Comparison of ENCODE assay signal across 29 cellular contexts in the genomic region with DNA sequence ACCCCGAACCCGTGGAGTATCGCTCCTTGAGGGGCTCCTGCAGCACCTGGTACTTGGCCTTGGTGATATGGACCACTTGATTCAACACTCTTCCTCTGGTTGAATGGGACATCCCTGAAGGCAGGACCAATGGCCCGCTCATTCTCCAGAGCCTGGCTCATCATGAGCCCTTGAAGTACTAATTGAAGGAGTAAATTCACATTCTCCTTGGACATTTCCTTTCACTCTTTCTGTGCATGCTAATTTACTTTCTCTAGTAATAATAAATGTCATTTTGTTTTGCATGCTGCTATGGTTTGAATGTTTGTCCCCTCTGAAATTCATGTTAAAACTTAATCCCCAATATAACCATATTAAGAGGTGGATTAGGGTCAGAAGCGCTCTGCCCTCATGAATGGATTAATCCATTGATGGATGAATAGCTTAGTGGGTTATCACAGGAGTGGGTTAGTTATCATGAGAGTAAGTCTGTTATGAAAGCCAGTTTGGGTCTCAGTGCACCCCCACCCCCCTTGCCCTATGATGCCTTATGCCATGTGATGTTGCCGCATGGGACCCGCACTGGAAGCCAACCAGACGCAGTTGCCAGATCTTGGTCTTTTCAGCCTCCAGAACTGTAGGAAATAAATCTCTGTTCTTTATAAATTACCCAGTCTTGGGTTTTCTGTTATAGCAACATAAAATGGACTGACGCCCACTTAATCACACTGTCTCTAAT. TPM values are rescaled to one million over a fixed set of nuclear protein-coding genes. Genes with fewer than 3 reads are reported as not detected.
DNase-seq lines count a peak whose midpoint lies in the region; ATAC-seq, FAIRE-seq and TF ChIP-seq lines count a peak whose summit lies in the region.
"Had no signal": no experiment of that assay in that cellular context is flagged by ENCODE, and none has a peak within 500 bp of the region (broad histone marks: within the 10 kb centered on the region; RNA-seq: fewer than 3 reads in every experiment).

No MANE protein-coding gene starts in this region.

- no peak overlapping the region for H3K23ac ChIP-seq in trophoblast cell (ENCODE audit: low read length)

- H3K4me3 Mint-ChIP-seq in endodermal cell = no peak overlapping the region
- H3K4me3 Mint-ChIP-seq: activated naive CD8-positive, alpha-beta T cell treated with anti-CD3 and anti-CD28 coated beads for 36 hours; CD8-positive, alpha-beta T cell had no signal

- H4K91ac ChIP-seq in trophoblast cell (ENCODE audit: low read depth, low read length) = peak overlapping the region; percentile 32

- H3K4ac ChIP-seq in trophoblast cell (ENCODE audit: low read depth, low read length) = no peak overlapping the region

- dilution Hi-C loops in mammary epithelial cell (cut with HindIII; ENCODE audit: low sequenced_read_pairs) = no loop called here

- peaks cover 6% of the 10 kb centered on the region for H3K9me3 Mint-ChIP-seq in endodermal cell
- H3K9me3 Mint-ChIP-seq: CD8-positive, alpha-beta T cell had no signal

- H2AFZ ChIP-seq in trophoblast cell (ENCODE audit: insufficient read depth, low read length, poor library complexity) (no peak overlapping the region), GM23248 (no peak overlapping the region), mammary epithelial cell (ENCODE audit: low read depth, low read length) (no peak overlapping the region)

- H3K4me1 ChIP-seq in endodermal cell (ENCODE audit: control insufficient read depth, insufficient read depth, low read length) = peaks cover 13% of the 10 kb centered on the region
- peaks cover 5 to 18% of the 10 kb centered on the region in 2 experiments for H3K4me1 ChIP-seq in trophoblast cell (ENCODE audit: control insufficient read depth in 1 of 2, insufficient read depth in 2 of 2, low read length in 2 of 2)
- H3K4me1 ChIP-seq in GM23248 (ENCODE audit: insufficient read depth) = 0 out of 2 replicates have a peak, but pooled peaks cover 8% of the 10 kb centered on the region
- H3K4me1 ChIP-seq in thyroid gland = peaks cover 6 to 16% of the 10 kb centered on the region in 2 donors
- peaks cover 18% of the 10 kb centered on the region for H3K4me1 ChIP-seq in mammary epithelial cell (ENCODE audit: insufficient read depth, low read length)
- H3K4me1 ChIP-seq: BE2C had no signal

- no peak for ATAC-seq in HG03039 (IDR thresholded peaks at IDR 0.05; ENCODE audit: unreplicated experiment)
- ATAC-seq: CD8-positive, alpha-beta T cell; esophagus mucosa; heart left ventricle; naive thymus-derived CD4-positive, alpha-beta T cell had no signal

- no peaks in the 10 kb centered on the region for H3K9me2 ChIP-seq in GM23248 (ENCODE audit: insufficient read depth)

- in situ Hi-C loops in GM23248 (cut with MboI) = no loop called here
- in situ Hi-C loops in mammary epithelial cell (cut with MboI; ENCODE audit: low sequenced_read_pairs in 2 of 2) = no loop called here

- peaks cover 7% of the 10 kb centered on the region for H3K79me1 ChIP-seq in trophoblast cell (ENCODE audit: low read length)

- H3K4me3 ChIP-seq in endodermal cell (ENCODE audit: low read length) = no peak overlapping the region
- no peak overlapping the region for H3K4me3 ChIP-seq in trophoblast cell (ENCODE audit: low read depth, low read length)
- no peak overlapping the region for H3K4me3 ChIP-seq in GM23248
- H3K4me3 ChIP-seq in thyroid gland (replicated peaks in 1 of 3) = no peak overlapping the region
- H3K4me3 ChIP-seq in mammary epithelial cell (replicated peaks in 1 of 3; ENCODE audit: insufficient read depth in 1 of 3, low read depth in 2 of 3, low read length in 3 of 3) = no peak overlapping the region
- H3K4me3 ChIP-seq: heart left ventricle, suprapubic skin had no signal

- no peak overlapping the region for H2AK5ac ChIP-seq in trophoblast cell (ENCODE audit: low read length)

- H3K36me3 ChIP-seq in endodermal cell (ENCODE audit: control insufficient read depth, insufficient read depth, low read length) = no peaks in the 10 kb centered on the region
- no peaks in the 10 kb centered on the region for H3K36me3 ChIP-seq in trophoblast cell (ENCODE audit: control insufficient read depth in 1 of 2, insufficient read depth in 2 of 2, low read length in 2 of 2)
- H3K36me3 ChIP-seq in GM23248 (ENCODE audit: low read depth) = no peaks in the 10 kb centered on the region
- no peaks in the 10 kb centered on the region for H3K36me3 ChIP-seq in thyroid gland
- H3K36me3 ChIP-seq in mammary epithelial cell (ENCODE audit: insufficient read depth, low read length) = no peaks in the 10 kb centered on the region
- H3K36me3 ChIP-seq: BE2C, heart left ventricle, suprapubic skin had no signal

- intact Hi-C loops in thyroid gland (cut with DNase I) (no loop called here), mammary epithelial cell (cut with micrococcal nuclease) (loop anchor here (2.0 kb wide), 2 partner anchors 17 kb away; no protein-coding TSS in a partner anchor)

- no peak overlapping the region for H4K8ac ChIP-seq in trophoblast cell (ENCODE audit: low read depth, low read length)

- H3F3A ChIP-seq in GM23248 (ENCODE audit: insufficient read depth) = no peaks in the 10 kb centered on the region

- 91 to 100% methylated on average over 5 to 8 of the region's 9 CpGs for WGBS in endodermal cell (ENCODE audit: insufficient coverage in 1 of 2, insufficient read length in 1 of 2), 2 experiments
- WGBS in trophoblast cell (ENCODE audit: extremely low coverage, insufficient coverage, insufficient read length) = no CpG with 5 or more reads among the region's 9 CpGs
- WGBS in GM23248 (ENCODE audit: low coverage in 1 of 2, low lambda C conversion rate in 2 of 2, missing lambda C conversion rate in 2 of 2), 2 experiments = 97 to 98% methylated on average over 9 of the region's 9 CpGs
- WGBS in thyroid gland, 2 donors = 97 to 99% methylated on average over 9 of the region's 9 CpGs
- WGBS in mammary epithelial cell (ENCODE audit: low coverage, missing lambda C conversion rate) = over 99% methylated on average over 9 of the region's 9 CpGs

- H3K27ac ChIP-seq in endodermal cell (ENCODE audit: low read depth, low read length) (peak overlapping the region; percentile 92), trophoblast cell (ENCODE audit: low read depth, low read length) (no peak overlapping the region), GM23248 (no peak overlapping the region), thyroid gland (peak overlapping the region in 1 of 3 donors; percentile 93), mammary epithelial cell (ENCODE audit: insufficient read depth, low read depth, low read length) (no peak overlapping the region)
- H3K27ac ChIP-seq: parathyroid adenoma, suprapubic skin had no signal

- no peak overlapping the region for H3K27ac Mint-ChIP-seq in endodermal cell
- H3K27ac Mint-ChIP-seq: activated naive CD8-positive, alpha-beta T cell treated with anti-CD3 and anti-CD28 coated beads for 36 hours; CD8-positive, alpha-beta T cell; naive thymus-derived CD4-positive, alpha-beta T cell had no signal

- H2BK5ac ChIP-seq in trophoblast cell (ENCODE audit: low read depth, low read length, poor library complexity) = no peak overlapping the region

- H3K4me1 Mint-ChIP-seq in endodermal cell = peaks cover 37% of the 10 kb centered on the region

- TF ChIP-seq CTCF in endodermal cell (conservative IDR thresholded peaks at IDR 0.05) (no peak), thyroid gland (IDR thresholded peaks at IDR 0.05) (no peak), mammary epithelial cell (conservative IDR thresholded peaks at IDR 0.05 in 1 of 2, IDR thresholded peaks at IDR 0.05 in 1 of 2; ENCODE audit: extremely low read depth in 1 of 2, insufficient read depth in 1 of 2, low read depth in 1 of 2, low read length in 2 of 2) (no peak)

- DNase-seq in NCI-H82 (lab: John Stamatoyannopoulos, UW) = peak; percentile 90
- no peak for DNase-seq in endodermal cell
- no peak for DNase-seq in trophoblast cell
- DNase-seq in GM23248 = no peak
- no peak for DNase-seq in thyroid gland
- no peak for DNase-seq in mammary epithelial cell
- DNase-seq: activated CD4-positive, alpha-beta T cell treated with anti-CD3 and anti-CD28 coated beads for 4 hours; activated effector memory CD4-positive, alpha-beta T cell treated with Interleukin-2 at 50 U/mL for 16 hours; activated naive CD8-positive, alpha-beta T cell treated with anti-CD3 and anti-CD28 coated beads for 36 hours; anterior cingulate cortex; BE2C; CD8-positive, alpha-beta T cell; H7; heart left ventricle; naive thymus-derived CD4-positive, alpha-beta T cell; NCI-H2107; NCI-H748 treated with DMSO at 0.1 percent for 48 hours; SIG-M5; small intestine; stimulated activated naive CD4-positive, alpha-beta T cell treated with Interleukin-2 at 50 U/mL for 16 hours; SW 1271; T-helper 9 cell had no signal

- FAIRE-seq in G401.6 (lab: Jason Lieb, UNC) = peak; percentile 83
- FAIRE-seq: keratinocyte, RCC 7860, small intestine had no signal

- H3K14ac ChIP-seq in trophoblast cell (ENCODE audit: low read length) = no peak overlapping the region

- H3K4me2 ChIP-seq in trophoblast cell (ENCODE audit: low read length) = no peak overlapping the region
- H3K4me2 ChIP-seq in GM23248 (ENCODE audit: unreplicated experiment) = no peak overlapping the region
- no peak overlapping the region for H3K4me2 ChIP-seq in mammary epithelial cell (ENCODE audit: insufficient read depth, low read depth, low read length)

- no peaks in the 10 kb centered on the region for H3K27me3 ChIP-seq in endodermal cell (ENCODE audit: control insufficient read depth, insufficient read depth, low read length, poor library complexity, severe bottlenecking)
- no peaks in the 10 kb centered on the region for H3K27me3 ChIP-seq in trophoblast cell (ENCODE audit: insufficient read depth, low read length)
- H3K27me3 ChIP-seq in GM23248 (replicated peaks; ENCODE audit: insufficient read depth) = no peaks in the 10 kb centered on the region
- no peaks in the 10 kb centered on the region for H3K27me3 ChIP-seq in thyroid gland
- H3K27me3 ChIP-seq in mammary epithelial cell (ENCODE audit: insufficient read depth, low read length) = no peaks in the 10 kb centered on the region
- H3K27me3 ChIP-seq: BE2C, suprapubic skin had no signal

- peaks cover 4% of the 10 kb centered on the region for H3K36me3 Mint-ChIP-seq in endodermal cell (ENCODE audit: low read depth)
- H3K36me3 Mint-ChIP-seq: activated naive CD8-positive, alpha-beta T cell treated with anti-CD3 and anti-CD28 coated beads for 36 hours had no signal

- peak overlapping the region; percentile 68 for H2BK12ac ChIP-seq in trophoblast cell (ENCODE audit: low read length)

- H3K79me2 ChIP-seq in trophoblast cell (ENCODE audit: control insufficient read depth, insufficient read depth, low read length, poor library complexity) (no peaks in the 10 kb centered on the region), GM23248 (ENCODE audit: insufficient read depth) (no peaks in the 10 kb centered on the region), mammary epithelial cell (ENCODE audit: insufficient read depth, low read length) (no peaks in the 10 kb centered on the region)
- H3K79me2 ChIP-seq: parathyroid adenoma had no signal

- peaks cover 14% of the 10 kb centered on the region for H3K9me3 ChIP-seq in endodermal cell (ENCODE audit: control insufficient read depth, low read length)
- no peaks in the 10 kb centered on the region for H3K9me3 ChIP-seq in trophoblast cell (ENCODE audit: insufficient read depth, low read depth, low read length)
- no peaks in the 10 kb centered on the region for H3K9me3 ChIP-seq in GM23248 (ENCODE audit: low read depth)
- no peaks in the 10 kb centered on the region for H3K9me3 ChIP-seq in thyroid gland
- H3K9me3 ChIP-seq in mammary epithelial cell (replicated peaks; ENCODE audit: insufficient read depth, low read length) = no peaks in the 10 kb centered on the region
- H3K9me3 ChIP-seq: BE2C, heart left ventricle, suprapubic skin had no signal

- H3K27me3 Mint-ChIP-seq in endodermal cell (ENCODE audit: insufficient read depth) = peaks cover 2% of the 10 kb centered on the region

- H4K20me1 ChIP-seq in GM23248 (ENCODE audit: insufficient read depth) (no peaks in the 10 kb centered on the region), mammary epithelial cell (ENCODE audit: insufficient read depth, low read length) (no peaks in the 10 kb centered on the region)

- H3K18ac ChIP-seq in trophoblast cell (ENCODE audit: low read length) = no peak overlapping the region

- CTCF ChIA-PET in mammary epithelial cell (lab: Charles Lee; ENCODE audit: low non-redundant PET) = no interaction called here

- BruUV-seq in mammary epithelial cell (replicated peaks; lab: Mats Ljungman, UMichigan) = no TSS peak

- no peak overlapping the region for H3K9ac ChIP-seq in endodermal cell (ENCODE audit: extremely low read depth, low read length, poor library complexity, severe bottlenecking)
- H3K9ac ChIP-seq in trophoblast cell (ENCODE audit: low read length) = no peak overlapping the region
- no peak overlapping the region for H3K9ac ChIP-seq in GM23248
- H3K9ac ChIP-seq in mammary epithelial cell (ENCODE audit: insufficient read depth, low read length) = no peak overlapping the region
- H3K9ac ChIP-seq: parathyroid adenoma had no signal

- no peak for TF ChIP-seq POLR2A in thyroid gland (IDR thresholded peaks at IDR 0.05)

- no peak overlapping the region for H4K12ac ChIP-seq in trophoblast cell (ENCODE audit: low read depth, low read length)

- H2BK120ac ChIP-seq in trophoblast cell (ENCODE audit: insufficient read depth, low read length, poor library complexity) = peak overlapping the region; percentile 30

RNA-seq across cellular contexts. Expression of a gene that starts 23.8 kb away (rescaled TPM):
- total RNA-seq in endodermal cell (10 to 100 TPM in 1 of 2 donors, 1 to 10 TPM in 1; 4.3 to 19.0 TPM), thyroid gland (1 to 10 TPM in 3 of 4 donors, under 1 TPM in 1; 0.96 to 2.6 (median 2.0) TPM), mammary epithelial cell (under 1 TPM; 0.17 to 0.68 TPM)
- 471 TPM for polyA plus RNA-seq in endodermal cell (2013, experiment 1 of 2)
- polyA plus RNA-seq in endodermal cell (2013, experiment 2 of 2) = 434 TPM
- 0.96 and 1.0 TPM in 2 replicates for polyA plus RNA-seq in trophoblast cell (2013)
- total RNA-seq in GM23248 (2014; rRNA removed; shearing (Covaris generic)) = 0.13 and 0.32 TPM in 2 replicates
- polyA plus RNA-seq in GM23248 (2016; fragmentation: Nextera tagmentation; extraction: Ambion mirVana) (0.61 and 0.72 TPM in 2 replicates), mammary epithelial cell (0.11 TPM)
- polyA minus RNA-seq in mammary epithelial cell = not detected

RNA-seq across cellular contexts. Expression of a gene that starts 38.0 kb away (rescaled TPM):
- total RNA-seq in endodermal cell = 10 to 100 TPM; 46.2 to 54.3 TPM
- polyA plus RNA-seq in endodermal cell (2013, experiment 1 of 2) = 50.1 TPM
- polyA plus RNA-seq in endodermal cell (2013, experiment 2 of 2) = 47.2 TPM
- polyA plus RNA-seq in trophoblast cell (2013) = 19.8 and 20.2 TPM in 2 replicates
- 29.2 and 38.4 TPM in 2 replicates for total RNA-seq in GM23248 (2014; rRNA removed; shearing (Covaris generic))
- 14.6 and 17.0 TPM in 2 replicates for polyA plus RNA-seq in GM23248 (2016; fragmentation: Nextera tagmentation; extraction: Ambion mirVana)
- total RNA-seq in thyroid gland = 10 to 100 TPM; 42.6 to 61.3 (median 46.6) TPM
- 10 to 100 TPM; 33.2 to 55.8 TPM for total RNA-seq in mammary epithelial cell
- 11.9 TPM for polyA plus RNA-seq in mammary epithelial cell
- polyA minus RNA-seq in mammary epithelial cell = 26.7 TPM
